1 cellular context compared by ENCODE assay signal in the genomic region with DNA sequence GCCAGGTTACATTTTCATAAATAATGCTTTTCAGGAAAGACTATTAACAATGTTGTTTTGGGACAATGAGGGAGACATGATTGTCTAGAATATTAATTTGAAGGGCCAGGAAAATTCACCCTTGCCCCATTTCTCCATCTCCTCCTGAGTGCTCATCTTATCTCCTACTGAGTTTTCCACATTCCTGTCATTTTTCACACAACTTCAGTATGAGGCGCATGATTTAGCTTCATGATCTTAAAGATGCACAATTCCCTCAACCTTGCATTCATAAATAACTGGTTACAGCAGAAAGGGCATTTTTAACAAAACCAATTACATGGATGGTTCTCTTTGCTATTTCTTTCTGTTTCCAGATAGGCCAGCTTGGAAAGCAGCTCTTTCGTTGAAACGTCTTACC.
TF ChIP-seq lines count a peak whose summit lies in the region.

No MANE protein-coding gene starts in this region.

TF ChIP-seq in SK-N-SH, 30 proteins besides CTCF, POLR2A, EP300 and RAD21 (continued from another document):
- no peak for TF ChIP-seq PBX3 (IDR thresholded peaks at IDR 0.05)
- no peak for TF ChIP-seq ZBTB33 (IDR thresholded peaks at IDR 0.05; ENCODE audit: borderline replicate concordance, low read depth)
- TF ChIP-seq, protein P1, sequence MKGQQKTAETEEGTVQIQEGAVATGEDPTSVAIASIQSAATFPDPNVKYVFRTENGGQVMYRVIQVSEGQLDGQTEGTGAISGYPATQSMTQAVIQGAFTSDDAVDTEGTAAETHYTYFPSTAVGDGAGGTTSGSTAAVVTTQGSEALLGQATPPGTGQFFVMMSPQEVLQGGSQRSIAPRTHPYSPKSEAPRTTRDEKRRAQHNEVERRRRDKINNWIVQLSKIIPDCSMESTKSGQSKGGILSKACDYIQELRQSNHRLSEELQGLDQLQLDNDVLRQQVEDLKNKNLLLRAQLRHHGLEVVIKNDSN (IDR thresholded peaks at IDR 0.05; ENCODE audit: borderline replicate concordance, low read depth) = no peak
- TF ChIP-seq NRF1 (IDR thresholded peaks at IDR 0.05; ENCODE audit: low read depth, low read length) = no peak
- no peak for TF ChIP-seq IRF3 (IDR thresholded peaks at IDR 0.05; ENCODE audit: low read depth, low read length)
- no peak for TF ChIP-seq CHD2 (IDR thresholded peaks at IDR 0.05; ENCODE audit: low read length, partially characterized antibody)
